9 cellular contexts compared by ENCODE assay signal in genomic region chr15:51093865-51094605, GRCh38. TPM values are rescaled to one million over a fixed set of nuclear protein-coding genes. Genes with fewer than 3 reads are reported as not detected.
DNase-seq lines count a peak whose midpoint lies in the region; ATAC-seq and TF ChIP-seq lines count a peak whose summit lies in the region.
"Had no signal": no experiment of that assay in that cellular context is flagged by ENCODE, and none has a peak within 500 bp of the region (broad histone marks: within the 10 kb centered on the region; RNA-seq: fewer than 3 reads in every experiment).

No MANE protein-coding gene starts in this region.

- no peak for TF ChIP-seq CTCF in left ventricle myocardium inferior (IDR thresholded peaks at IDR 0.05; ENCODE audit: borderline replicate concordance)

- no peaks in the 10 kb centered on the region for H3K36me3 Mint-ChIP-seq in activated CD8-positive, alpha-beta T cell treated with anti-CD3 and anti-CD28 coated beads, Interleukin-2, amount 10 ng/mL, durations not matched to agents 7 days and 5 days (ENCODE audit: low read depth)
- H3K36me3 Mint-ChIP-seq: CD4-positive, CD25-positive, alpha-beta regulatory T cell had no signal

- H3K27me3 Mint-ChIP-seq in activated CD8-positive, alpha-beta T cell treated with anti-CD3 and anti-CD28 coated beads, Interleukin-2, amount 10 ng/mL, durations not matched to agents 7 days and 5 days (ENCODE audit: low read depth), result peaks cover 83% of the 10 kb centered on the region

- H3K4me3 Mint-ChIP-seq in activated CD8-positive, alpha-beta T cell treated with anti-CD3 and anti-CD28 coated beads, Interleukin-2, amount 10 ng/mL, durations not matched to agents 7 days and 5 days, result peak overlapping the region; percentile 57

- peak; percentile 30 for DNase-seq in NCI-H2227 (lab: John Stamatoyannopoulos, UW; ENCODE audit: unreplicated experiment)
- DNase-seq in NCI-H2227 treated with DMSO at 0.1 percent for 48 hours (lab: John Stamatoyannopoulos, UW), result no peak
- no peak for DNase-seq in activated CD8-positive, alpha-beta T cell treated with anti-CD3 and anti-CD28 coated beads, Interleukin-2, amount 10 ng/mL, durations not matched to agents 7 days and 5 days
- peak; percentile 45 for DNase-seq in left ventricle myocardium inferior
- peak; percentile 73 for DNase-seq in retina
- no peak for DNase-seq in NCI-H524 treated with DMSO at 0.1 percent for 48 hours (lab: John Stamatoyannopoulos, UW)
- no peak for DNase-seq in KG1 (lab: John Stamatoyannopoulos, UW)
- DNase-seq: CD4-positive, CD25-positive, alpha-beta regulatory T cell had no signal

- peak overlapping the region; percentile 60 for H3K27ac ChIP-seq in left ventricle myocardium inferior (replicated peaks)

- peaks cover 11% of the 10 kb centered on the region for H3K4me1 Mint-ChIP-seq in activated CD8-positive, alpha-beta T cell treated with anti-CD3 and anti-CD28 coated beads, Interleukin-2, amount 10 ng/mL, durations not matched to agents 7 days and 5 days (ENCODE audit: low read depth)

- CTCF ChIA-PET in activated CD8-positive, alpha-beta T cell treated with anti-CD3 and anti-CD28 coated beads, Interleukin-2, amount 10 ng/mL, durations not matched to agents 7 days and 5 days (lab: Charles Lee), result no interaction called here

- ATAC-seq in activated CD8-positive, alpha-beta T cell treated with anti-CD3 and anti-CD28 coated beads, Interleukin-2, amount 10 ng/mL, durations not matched to agents 7 days and 5 days, result peak; percentile 44
- ATAC-seq in GM18909 (IDR thresholded peaks at IDR 0.05; ENCODE audit: poor library complexity, unreplicated experiment), result no peak

- no peaks in the 10 kb centered on the region for H3K9me3 Mint-ChIP-seq in activated CD8-positive, alpha-beta T cell treated with anti-CD3 and anti-CD28 coated beads, Interleukin-2, amount 10 ng/mL, durations not matched to agents 7 days and 5 days (ENCODE audit: insufficient read depth)

- no peaks in the 10 kb centered on the region for H3K36me3 ChIP-seq in left ventricle myocardium inferior

- H3K4me3 ChIP-seq in left ventricle myocardium inferior, result peak overlapping the region; percentile 76

- H3K27ac Mint-ChIP-seq in activated CD8-positive, alpha-beta T cell treated with anti-CD3 and anti-CD28 coated beads, Interleukin-2, amount 10 ng/mL, durations not matched to agents 7 days and 5 days, result no peak overlapping the region
- H3K27ac Mint-ChIP-seq: CD4-positive, CD25-positive, alpha-beta regulatory T cell had no signal

- H3K4me1 ChIP-seq in left ventricle myocardium inferior, result peaks cover 32% of the 10 kb centered on the region

- intact Hi-C loops in left ventricle myocardium inferior (cut with micrococcal nuclease), result no loop called here

- peaks cover 15% of the 10 kb centered on the region for H3K27me3 ChIP-seq in left ventricle myocardium inferior (ENCODE audit: low read depth)

- POLR2A ChIA-PET in activated CD8-positive, alpha-beta T cell treated with anti-CD3 and anti-CD28 coated beads, Interleukin-2, amount 10 ng/mL, durations not matched to agents 7 days and 5 days (lab: Charles Lee), result no interaction called here

- H3K9me3 ChIP-seq in left ventricle myocardium inferior (replicated peaks), result no peaks in the 10 kb centered on the region

RNA-seq across cellular contexts. Expression of gene TNFAIP8L3, which starts 0.7 kb away (rescaled TPM):
- not detected for total RNA-seq in activated CD8-positive, alpha-beta T cell treated with anti-CD3 and anti-CD28 coated beads, Interleukin-2, amount 10 ng/mL, durations not matched to agents 7 days and 5 days
- 6.0 TPM for total RNA-seq in left ventricle myocardium inferior
- total RNA-seq: CD4-positive, CD25-positive, alpha-beta regulatory T cell had no signal

Comparison
In these comparisons a context has a peak if more than half of its experiments do, and no peak if none do; other contexts are left out.
1. DNase-seq: peak in NCI-H2227 (single experiment), left ventricle myocardium inferior (single experiment) and retina (single experiment); none in NCI-H2227 treated with DMSO at 0.1 percent for 48 hours (single experiment), activated CD8-positive, alpha-beta T cell treated with anti-CD3 and anti-CD28 coated beads, Interleukin-2, amount 10 ng/mL, durations not matched to agents 7 days and 5 days (single experiment), NCI-H524 treated with DMSO at 0.1 percent for 48 hours (single experiment) and KG1 (single experiment).